In the genomic region with DNA sequence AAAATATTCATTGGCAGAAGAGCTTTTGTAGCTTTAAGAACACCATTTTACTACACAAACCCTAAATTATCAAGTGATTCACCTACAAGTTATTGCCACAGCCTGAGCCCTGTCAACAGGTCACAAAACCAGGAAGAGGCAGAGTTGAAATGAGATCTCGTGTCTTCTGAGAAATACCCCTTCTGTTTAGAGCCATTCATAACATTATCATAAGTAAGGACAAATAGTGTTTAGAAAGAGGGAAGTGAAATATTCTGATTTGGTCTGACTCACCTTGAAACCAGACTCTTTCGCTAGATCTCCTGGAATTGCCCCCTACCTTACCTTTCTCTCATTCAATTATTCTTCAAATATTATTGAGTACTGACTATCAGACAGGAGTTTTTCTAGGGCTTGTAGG, we compare ENCODE assay signal across 16 cellular contexts. TPM values are rescaled to one million over a fixed set of nuclear protein-coding genes. Genes with fewer than 3 reads are reported as not detected.
DNase-seq lines count a peak whose midpoint lies in the region; ATAC-seq, FAIRE-seq and TF ChIP-seq lines count a peak whose summit lies in the region.
"Had no signal": no experiment of that assay in that cellular context is flagged by ENCODE, and none has a peak within 500 bp of the region (broad histone marks: within the 10 kb centered on the region; RNA-seq: fewer than 3 reads in every experiment).

No MANE protein-coding gene starts in this region.

- in situ Hi-C loops in HepG2 (cut with HindIII; ENCODE audit: extremely low pct_ligation_motif_present, low pct_unique_long_range_greater_than_20kb) = no loop called here

- POLR2A ChIA-PET in activated CD8-positive, alpha-beta T cell treated with anti-CD3 and anti-CD28 coated beads for 36 hours (lab: Charles Lee) = no interaction called here
- POLR2A ChIA-PET in HepG2 (lab: Yijun Ruan, JAX) = no interaction called here

- H3K27me3 Mint-ChIP-seq in activated CD8-positive, alpha-beta T cell treated with anti-CD3 and anti-CD28 coated beads for 36 hours = peaks cover 10% of the 10 kb centered on the region

- H3K4me3 Mint-ChIP-seq in activated CD8-positive, alpha-beta T cell treated with anti-CD3 and anti-CD28 coated beads for 36 hours = no peak overlapping the region

- H3K4me2 ChIP-seq in HepG2 (ENCODE audit: low read depth, low read length) = no peak overlapping the region

- no peak for TF ChIP-seq POLR2A in HepG2 (IDR thresholded peaks at IDR 0.05; ENCODE audit: insufficient read depth in 1 of 2, low read depth in 2 of 2, low read length in 2 of 2)

- no peak overlapping the region for H3K27ac Mint-ChIP-seq in activated CD8-positive, alpha-beta T cell treated with anti-CD3 and anti-CD28 coated beads for 36 hours

- no peak for TF ChIP-seq CTCF in activated CD8-positive, alpha-beta T cell treated with anti-CD3 and anti-CD28 coated beads for 36 hours (IDR thresholded peaks at IDR 0.05)
- TF ChIP-seq CTCF in HepG2 (CRISPR knock-in tag; IDR thresholded peaks at IDR 0.05) = no peak
- TF ChIP-seq CTCF in dorsolateral prefrontal cortex (IDR thresholded peaks at IDR 0.05 in 54 of 56, conservative IDR thresholded peaks at IDR 0.05 in 2 of 56; ENCODE audit: low read depth in 1 of 56, partially characterized antibody in 56 of 56) = no peak

- intact Hi-C loops in activated CD8-positive, alpha-beta T cell treated with anti-CD3 and anti-CD28 coated beads for 36 hours (cut with micrococcal nuclease) = no loop called here
- intact Hi-C loops in HepG2 (cut with micrococcal nuclease; ENCODE audit: unreplicated experiment) = no loop called here
- intact Hi-C loops in dorsolateral prefrontal cortex (cut with DNase I) = no loop called here

- no peak overlapping the region for H3K4me3 ChIP-seq in HepG2 (replicated peaks in 1 of 3; ENCODE audit: insufficient read depth in 1 of 3, low read depth in 2 of 3, low read length in 3 of 3)
- no peak overlapping the region for H3K4me3 ChIP-seq in dorsolateral prefrontal cortex

- H3K4me1 ChIP-seq in HepG2 (ENCODE audit: insufficient read depth, low read length) = no peaks in the 10 kb centered on the region

- H3K9me3 Mint-ChIP-seq in activated CD8-positive, alpha-beta T cell treated with anti-CD3 and anti-CD28 coated beads for 36 hours = no peaks in the 10 kb centered on the region

- BruUV-seq in HepG2 (replicated peaks; lab: Mats Ljungman, UMichigan) = no TSS peak

- TF ChIP-seq EP300 in HepG2 (IDR thresholded peaks at IDR 0.05; ENCODE audit: low read depth in 2 of 2, low read length in 2 of 2) (no peak), HepG2 (CRISPR knock-in tag; IDR thresholded peaks at IDR 0.05; ENCODE audit: borderline replicate concordance) (no peak)

- DNase-seq in activated CD8-positive, alpha-beta T cell treated with anti-CD3 and anti-CD28 coated beads for 36 hours = no peak
- DNase-seq in HepG2 (ENCODE audit: low spot score) = no peak
- no peak for DNase-seq in SK-N-DZ (ENCODE audit: low spot score)
- no peak for DNase-seq in midbrain (lab: John Stamatoyannopoulos, UW)
- DNase-seq in dorsolateral prefrontal cortex = no peak
- DNase-seq: activated gamma-delta T cell; DMS79; stimulated activated CD4-positive, alpha-beta T cell treated with anti-CD3 and anti-CD28 coated beads, Interleukin-1b, Interleukin-23, amount 100 ng/mL, for 48 hours had no signal

- no peaks in the 10 kb centered on the region for H3K27me3 ChIP-seq in HepG2 (ENCODE audit: control insufficient read depth in 1 of 2, insufficient read depth in 2 of 2, low read length in 2 of 2)
- H3K27me3 ChIP-seq in dorsolateral prefrontal cortex = peaks cover 0 to 47% (median 18%) of the 10 kb centered on the region in 45 donors

- H3K27ac ChIP-seq in HepG2 (ENCODE audit: extremely low read length, insufficient read depth, low read length) = no peak overlapping the region
- no peak overlapping the region for H3K27ac ChIP-seq in dorsolateral prefrontal cortex

- no peak overlapping the region for H2AFZ ChIP-seq in HepG2 (ENCODE audit: low read length)

- no peaks in the 10 kb centered on the region for H4K20me1 ChIP-seq in HepG2 (ENCODE audit: insufficient read depth, low read length)

- CTCF ChIA-PET in activated CD8-positive, alpha-beta T cell treated with anti-CD3 and anti-CD28 coated beads for 36 hours (lab: Charles Lee) = no interaction called here
- CTCF ChIA-PET in HepG2 (lab: Yijun Ruan, JAX; ENCODE audit: low intra/inter-chr PET ratio, low total read pairs) = no interaction called here

- WGBS in HepG2 (ENCODE audit: low lambda C conversion rate) = 54% methylated on average over 2 of the region's 2 CpGs

- peak; percentile 97 for ATAC-seq in GM18858 (IDR thresholded peaks at IDR 0.05; ENCODE audit: unreplicated experiment)
- peak; percentile 98 for ATAC-seq in GM21423 (IDR thresholded peaks at IDR 0.05; ENCODE audit: unreplicated experiment)
- ATAC-seq in HG03097 (IDR thresholded peaks at IDR 0.05; ENCODE audit: low FRiP score, unreplicated experiment) = peak; percentile 94
- ATAC-seq in activated CD8-positive, alpha-beta T cell treated with anti-CD3 and anti-CD28 coated beads for 36 hours = peak; percentile 64
- no peak for ATAC-seq in HepG2

- H3K36me3 ChIP-seq in HepG2 (replicated peaks in 1 of 2; ENCODE audit: control insufficient read depth in 1 of 2, insufficient read depth in 2 of 2, low read length in 2 of 2) = no peaks in the 10 kb centered on the region

- no peak for FAIRE-seq in HepG2 (lab: Jason Lieb, UNC)

- no peaks in the 10 kb centered on the region for H3K4me1 Mint-ChIP-seq in activated CD8-positive, alpha-beta T cell treated with anti-CD3 and anti-CD28 coated beads for 36 hours (ENCODE audit: low read depth)

- H3K9ac ChIP-seq in HepG2 (ENCODE audit: insufficient read depth, low read depth, low read length) = no peak overlapping the region

- no peak for TF ChIP-seq RAD21 in HepG2 (CRISPR knock-in tag; IDR thresholded peaks at IDR 0.05)

- H3K9me3 ChIP-seq in HepG2 (ENCODE audit: low read length) = no peaks in the 10 kb centered on the region

- H3K36me3 Mint-ChIP-seq in activated CD8-positive, alpha-beta T cell treated with anti-CD3 and anti-CD28 coated beads for 36 hours (ENCODE audit: low read depth) = no peaks in the 10 kb centered on the region

- no peaks in the 10 kb centered on the region for H3K79me2 ChIP-seq in HepG2 (ENCODE audit: insufficient read depth, low read length)

RNA-seq across cellular contexts. Expression of a gene that starts 5.9 kb away (rescaled TPM):
- total RNA-seq in activated CD8-positive, alpha-beta T cell treated with anti-CD3 and anti-CD28 coated beads for 36 hours = not detected
- total RNA-seq in HepG2 (2016; rRNA removed; fragmentation: Illumina TruSeq; extraction: Trizol) = not detected in 2 replicates
- not detected in 2 replicates for total RNA-seq in HepG2 (2016; cell fraction: cytosol; rRNA removed; fragmentation: Illumina TruSeq; extraction: Trizol; ENCODE audit: low read depth)
- total RNA-seq in HepG2 (2016; cell fraction: insoluble cytoplasmic fraction; rRNA removed; fragmentation: Illumina TruSeq; extraction: Trizol) = not detected in 2 replicates
- not detected in 2 replicates for total RNA-seq in HepG2 (2016; cell fraction: membrane; rRNA removed; fragmentation: Illumina TruSeq; extraction: Trizol)
- total RNA-seq in HepG2 (2016; cell fraction: nucleus; rRNA removed; fragmentation: Illumina TruSeq; extraction: Trizol) = not detected in 2 replicates
- polyA plus RNA-seq in HepG2 (2011; rRNA removed) = not detected in 2 replicates
- polyA plus RNA-seq in HepG2 (2011; cell fraction: cytosol; rRNA removed) = not detected in 2 replicates
- not detected in 2 replicates for polyA plus RNA-seq in HepG2 (2011; cell fraction: nucleus; rRNA removed)
- polyA plus RNA-seq in HepG2 (2012) = not detected in 2 replicates
- not detected in 2 replicates for polyA plus RNA-seq in HepG2 (2016; cell fraction: cytosol; fragmentation: Illumina TruSeq; extraction: Trizol; ENCODE audit: low read depth)
- not detected in 2 replicates for polyA plus RNA-seq in HepG2 (2016; cell fraction: insoluble cytoplasmic fraction; fragmentation: Illumina TruSeq; extraction: Trizol; ENCODE audit: low read depth)
- polyA plus RNA-seq in HepG2 (2016; cell fraction: membrane; fragmentation: Illumina TruSeq; extraction: Trizol; ENCODE audit: low read depth) = not detected in 2 replicates
- polyA plus RNA-seq in HepG2 (2016; cell fraction: nucleus; fragmentation: Illumina TruSeq; extraction: Trizol; ENCODE audit: insufficient read depth, low read depth) = not detected in 2 replicates
- not detected in 2 replicates for polyA minus RNA-seq in HepG2 (2011; rRNA and poly(A)+ RNA removed; ENCODE audit: low replicate concordance)
- not detected in 2 replicates for polyA minus RNA-seq in HepG2 (2011; cell fraction: cytosol; rRNA and poly(A)+ RNA removed)
- polyA minus RNA-seq in HepG2 (2011; cell fraction: nucleus; rRNA and poly(A)+ RNA removed) = not detected in 2 replicates
- not detected in 2 replicates for polyA plus RNA-seq in SK-N-DZ (2014; cell fraction: cytosol; rRNA removed)
- polyA plus RNA-seq in SK-N-DZ (2014; cell fraction: nucleus; rRNA removed) = not detected in 2 replicates
- total RNA-seq in dorsolateral prefrontal cortex = 1 to 10 TPM in 2 of 120 experiments, not detected in 118; 1.1 to 2.4 TPM
- total RNA-seq: dermis microvascular lymphatic vessel endothelial cell; HT-29; NCI-H460; T-helper 2 cell treated with Interferon-gamma antibody and Interleukin-4, amounts not matched to agents 100 ng/mL and 5 ng/mL, for 36 hours; ureter had no signal

RNA-seq across cellular contexts. Expression of a gene that starts 15.9 kb away (rescaled TPM):
- total RNA-seq in activated CD8-positive, alpha-beta T cell treated with anti-CD3 and anti-CD28 coated beads for 36 hours = under 1 TPM in 1 of 2 experiments, not detected in 1; 0.22 TPM
- total RNA-seq in HepG2 (2016; rRNA removed; fragmentation: Illumina TruSeq; extraction: Trizol) (0.20 and 0.27 TPM in 2 replicates), dorsolateral prefrontal cortex (10 to 100 TPM; 12.4 to 54.9 (median 33.0) TPM)
- 0.09 and 0.10 TPM in 2 replicates for total RNA-seq in HepG2 (2016; cell fraction: cytosol; rRNA removed; fragmentation: Illumina TruSeq; extraction: Trizol; ENCODE audit: low read depth)
- 0.16 and 0.28 TPM in 2 replicates for total RNA-seq in HepG2 (2016; cell fraction: insoluble cytoplasmic fraction; rRNA removed; fragmentation: Illumina TruSeq; extraction: Trizol)
- 0.24 and 0.31 TPM in 2 replicates for total RNA-seq in HepG2 (2016; cell fraction: membrane; rRNA removed; fragmentation: Illumina TruSeq; extraction: Trizol)
- total RNA-seq in HepG2 (2016; cell fraction: nucleus; rRNA removed; fragmentation: Illumina TruSeq; extraction: Trizol) = 0.34 TPM in 2 replicates
- polyA plus RNA-seq in HepG2 (2011; rRNA removed) = 0.13 and 0.33 TPM in 2 replicates
- polyA plus RNA-seq in HepG2 (2011; cell fraction: cytosol; rRNA removed) = 0.14 and 0.15 TPM in 2 replicates
- polyA plus RNA-seq in HepG2 (2011; cell fraction: nucleus; rRNA removed) = 0.14 and 0.43 TPM in 2 replicates
- 0.31 and 0.42 TPM in 2 replicates for polyA plus RNA-seq in HepG2 (2012)
- polyA plus RNA-seq in HepG2 (2016; cell fraction: cytosol; fragmentation: Illumina TruSeq; extraction: Trizol; ENCODE audit: low read depth) = 0.07 and 0.10 TPM in 2 replicates
- 0.30 and 0.34 TPM in 2 replicates for polyA plus RNA-seq in HepG2 (2016; cell fraction: insoluble cytoplasmic fraction; fragmentation: Illumina TruSeq; extraction: Trizol; ENCODE audit: low read depth)
- 0.32 and 0.41 TPM in 2 replicates for polyA plus RNA-seq in HepG2 (2016; cell fraction: membrane; fragmentation: Illumina TruSeq; extraction: Trizol; ENCODE audit: low read depth)
- 0.22 and 0.43 TPM in 2 replicates for polyA plus RNA-seq in HepG2 (2016; cell fraction: nucleus; fragmentation: Illumina TruSeq; extraction: Trizol; ENCODE audit: insufficient read depth, low read depth)
- polyA minus RNA-seq in HepG2 (2011; rRNA and poly(A)+ RNA removed; ENCODE audit: low replicate concordance) = 0.30 TPM in 1 of 2 replicates, not detected in the other
- polyA minus RNA-seq in HepG2 (2011; cell fraction: cytosol; rRNA and poly(A)+ RNA removed) = not detected in 2 replicates
- 0.64 and 1.2 TPM in 2 replicates for polyA minus RNA-seq in HepG2 (2011; cell fraction: nucleus; rRNA and poly(A)+ RNA removed)
- 0.52 and 0.88 TPM in 2 replicates for polyA plus RNA-seq in SK-N-DZ (2014; cell fraction: cytosol; rRNA removed)
- polyA plus RNA-seq in SK-N-DZ (2014; cell fraction: nucleus; rRNA removed) = 0.05 and 0.35 TPM in 2 replicates
- total RNA-seq: HT-29; NCI-H460; T-helper 2 cell treated with Interferon-gamma antibody and Interleukin-4, amounts not matched to agents 100 ng/mL and 5 ng/mL, for 36 hours had no signal

RNA-seq across cellular contexts. Expression of a gene that starts 56.8 kb away (rescaled TPM):
- total RNA-seq in activated CD8-positive, alpha-beta T cell treated with anti-CD3 and anti-CD28 coated beads for 36 hours = not detected
- total RNA-seq in HepG2 (2016; rRNA removed; fragmentation: Illumina TruSeq; extraction: Trizol) (0.15 TPM in 1 of 2 replicates, not detected in the other), dorsolateral prefrontal cortex (1 to 10 TPM in 16 of 120 experiments, under 1 TPM in 52, not detected in 52; 0.23 to 2.3 (median 0.66) TPM)
- not detected in 2 replicates for total RNA-seq in HepG2 (2016; cell fraction: cytosol; rRNA removed; fragmentation: Illumina TruSeq; extraction: Trizol; ENCODE audit: low read depth)
- 0.15 TPM in 1 of 2 replicates, not detected in the other for total RNA-seq in HepG2 (2016; cell fraction: insoluble cytoplasmic fraction; rRNA removed; fragmentation: Illumina TruSeq; extraction: Trizol)
- total RNA-seq in HepG2 (2016; cell fraction: membrane; rRNA removed; fragmentation: Illumina TruSeq; extraction: Trizol) = not detected in 2 replicates
- 0.22 TPM in 1 of 2 replicates, not detected in the other for total RNA-seq in HepG2 (2016; cell fraction: nucleus; rRNA removed; fragmentation: Illumina TruSeq; extraction: Trizol)
- 0.08 TPM in 1 of 2 replicates, not detected in the other for polyA plus RNA-seq in HepG2 (2011; rRNA removed)
- not detected in 2 replicates for polyA plus RNA-seq in HepG2 (2011; cell fraction: cytosol; rRNA removed)
- polyA plus RNA-seq in HepG2 (2011; cell fraction: nucleus; rRNA removed) = 0.08 and 0.19 TPM in 2 replicates
- not detected in 2 replicates for polyA plus RNA-seq in HepG2 (2012)
- polyA plus RNA-seq in HepG2 (2016; cell fraction: cytosol; fragmentation: Illumina TruSeq; extraction: Trizol; ENCODE audit: low read depth) = 0.11 TPM in 1 of 2 replicates, not detected in the other
- not detected in 2 replicates for polyA plus RNA-seq in HepG2 (2016; cell fraction: insoluble cytoplasmic fraction; fragmentation: Illumina TruSeq; extraction: Trizol; ENCODE audit: low read depth)
- not detected in 2 replicates for polyA plus RNA-seq in HepG2 (2016; cell fraction: membrane; fragmentation: Illumina TruSeq; extraction: Trizol; ENCODE audit: low read depth)
- polyA plus RNA-seq in HepG2 (2016; cell fraction: nucleus; fragmentation: Illumina TruSeq; extraction: Trizol; ENCODE audit: insufficient read depth, low read depth) = not detected in 2 replicates
- 0.14 and 0.20 TPM in 2 replicates for polyA minus RNA-seq in HepG2 (2011; rRNA and poly(A)+ RNA removed; ENCODE audit: low replicate concordance)
- polyA minus RNA-seq in HepG2 (2011; cell fraction: cytosol; rRNA and poly(A)+ RNA removed) = not detected in 2 replicates
- not detected in 2 replicates for polyA minus RNA-seq in HepG2 (2011; cell fraction: nucleus; rRNA and poly(A)+ RNA removed)
- 0.34 TPM in 1 of 2 replicates, not detected in the other for polyA plus RNA-seq in SK-N-DZ (2014; cell fraction: cytosol; rRNA removed)
- polyA plus RNA-seq in SK-N-DZ (2014; cell fraction: nucleus; rRNA removed) = 0.21 TPM in 1 of 2 replicates, not detected in the other
- total RNA-seq: HT-29; NCI-H460; T-helper 2 cell treated with Interferon-gamma antibody and Interleukin-4, amounts not matched to agents 100 ng/mL and 5 ng/mL, for 36 hours; ureter had no signal

Comparison
In these comparisons a context has a peak if more than half of its experiments do, and no peak if none do; other contexts are left out.
1. RNA of a gene that starts 15.9 kb away (total RNA-seq): 12.4 to 54.9 TPM in dorsolateral prefrontal cortex; 0.09 to 0.34 TPM in HepG2 and 0.22 TPM in activated CD8-positive, alpha-beta T cell treated with anti-CD3 and anti-CD28 coated beads for 36 hours; every median in the first group is over 4 times any median in the second.